In the genomic region with DNA sequence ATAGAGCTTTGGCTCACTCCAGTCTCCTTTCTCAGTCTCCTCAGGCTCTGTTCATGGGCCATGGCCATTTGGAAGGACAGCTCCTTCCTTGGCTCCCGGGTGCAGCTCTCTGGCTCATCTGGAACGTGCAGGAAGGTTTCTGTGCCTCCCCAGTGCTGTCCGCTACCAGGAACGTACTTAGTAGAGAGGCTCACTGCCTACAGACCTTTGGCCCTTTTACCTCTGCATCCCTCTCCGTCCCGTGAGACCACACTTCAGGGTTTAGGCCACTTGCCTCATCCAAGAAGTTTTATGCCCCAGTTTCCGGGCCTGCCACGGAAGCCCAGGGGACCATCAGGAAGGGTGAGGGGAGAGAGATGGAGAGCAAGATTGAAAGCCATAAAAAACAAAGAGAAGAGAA, we compare ENCODE assay signal across 24 cellular contexts. TPM values are rescaled to one million over a fixed set of nuclear protein-coding genes. Genes with fewer than 3 reads are reported as not detected.
DNase-seq lines count a peak whose midpoint lies in the region; ATAC-seq, FAIRE-seq and TF ChIP-seq lines count a peak whose summit lies in the region.
"Had no signal": no experiment of that assay in that cellular context is flagged by ENCODE, and none has a peak within 500 bp of the region (broad histone marks: within the 10 kb centered on the region; RNA-seq: fewer than 3 reads in every experiment).

No MANE protein-coding gene starts in this region.

- H3K36me3 ChIP-seq in HepG2 (replicated peaks in 1 of 2; ENCODE audit: control insufficient read depth in 1 of 2, insufficient read depth in 2 of 2, low read length in 2 of 2) (no peaks in the 10 kb centered on the region), right lobe of liver (no peaks in the 10 kb centered on the region), K562 (ENCODE audit: control insufficient read depth, insufficient read depth, low read length) (no peaks in the 10 kb centered on the region), neural progenitor cell (no peaks in the 10 kb centered on the region), small intestine (ENCODE audit: control insufficient read depth in 2 of 2, insufficient read depth in 2 of 2, low read length in 2 of 2) (no peaks in the 10 kb centered on the region)

- H2AFZ ChIP-seq in HepG2 (ENCODE audit: low read length) (no peak overlapping the region), K562 (ENCODE audit: low read depth, low read length) (peak overlapping the region; percentile 51), neural progenitor cell (replicated peaks) (peak overlapping the region; percentile 64)
- H2AFZ ChIP-seq: GM23248 had no signal

- no TSS peak for BruUV-seq in HepG2 (replicated peaks; lab: Mats Ljungman, UMichigan)
- no TSS peak for BruUV-seq in K562 (replicated peaks; lab: Mats Ljungman, UMichigan)

- TF ChIP-seq RAD21 in HepG2 (CRISPR knock-in tag; IDR thresholded peaks at IDR 0.05) (no peak), K562 (CRISPR knock-in tag; conservative IDR thresholded peaks at IDR 0.05 in 1 of 2, IDR thresholded peaks at IDR 0.05 in 1 of 2) (no peak)

- H3K9me3 Mint-ChIP-seq in neural progenitor cell: peaks cover 4% of the 10 kb centered on the region
- H3K9me3 Mint-ChIP-seq: CD8-positive, alpha-beta T cell had no signal

- H3K27ac Mint-ChIP-seq in neural progenitor cell: no peak overlapping the region
- H3K27ac Mint-ChIP-seq: B cell; CD8-positive, alpha-beta T cell; H9 had no signal

- H3K4me3 ChIP-seq in HepG2 (replicated peaks in 1 of 3; ENCODE audit: insufficient read depth in 1 of 3, low read depth in 2 of 3, low read length in 3 of 3) (peak overlapping the region in 1 of 3 experiments; percentile 25; a peak in 1 of 6 replicates), right lobe of liver (no peak overlapping the region), K562 (no peak overlapping the region), neural progenitor cell (no peak overlapping the region), small intestine (ENCODE audit: low read depth in 1 of 2, low read length in 2 of 2) (no peak overlapping the region)
- H3K4me3 ChIP-seq: GM23248 had no signal

- POLR2A ChIA-PET in HepG2 (lab: Yijun Ruan, JAX) (no interaction called here), K562 (lab: Yijun Ruan, JAX) (interaction anchor here (0.6 kb wide), 1 partner anchor 43 kb away, joined by 3 read pairs; no protein-coding TSS in a partner anchor)

- H3K4me1 ChIP-seq in HepG2 (ENCODE audit: insufficient read depth, low read length) (peaks cover 13% of the 10 kb centered on the region), right lobe of liver (no peaks in the 10 kb centered on the region), K562 (replicated peaks in 1 of 2; ENCODE audit: control insufficient read depth in 2 of 2, insufficient read depth in 2 of 2, low read length in 2 of 2) (no peaks in the 10 kb centered on the region; a peak in 2 of 5 replicates), neural progenitor cell (peaks cover 4% of the 10 kb centered on the region), small intestine (ENCODE audit: control insufficient read depth in 2 of 2, insufficient read depth in 1 of 2, low read depth in 1 of 2, low read length in 1 of 2) (no peaks in the 10 kb centered on the region)
- H3K4me1 ChIP-seq: Caco-2 had no signal

- no peak for TF ChIP-seq EP300 in HepG2 (IDR thresholded peaks at IDR 0.05; ENCODE audit: low read depth in 2 of 2, low read length in 2 of 2)
- TF ChIP-seq EP300 in HepG2 (CRISPR knock-in tag; IDR thresholded peaks at IDR 0.05; ENCODE audit: borderline replicate concordance): no peak
- TF ChIP-seq EP300 in K562 (IDR thresholded peaks at IDR 0.05; ENCODE audit: low read length): no peak

- H3K4me3 Mint-ChIP-seq in neural progenitor cell: no peak overlapping the region
- H3K4me3 Mint-ChIP-seq: B cell; CD8-positive, alpha-beta T cell; H9 had no signal

- in situ Hi-C loops in HepG2 (cut with HindIII; ENCODE audit: extremely low pct_ligation_motif_present, low pct_unique_long_range_greater_than_20kb): no loop called here
- in situ Hi-C loops in K562 (cut with MboI): no loop called here

- TF ChIP-seq CTCF in HepG2 (CRISPR knock-in tag; IDR thresholded peaks at IDR 0.05) (no peak), right lobe of liver (IDR thresholded peaks at IDR 0.05) (no peak), K562 (IDR thresholded peaks at IDR 0.05 in 2 of 3, conservative IDR thresholded peaks at IDR 0.05 in 1 of 3; ENCODE audit: insufficient read depth in 2 of 3, low read depth in 1 of 3, low read length in 3 of 3) (no peak), neural progenitor cell (IDR thresholded peaks at IDR 0.05) (no peak)

- H3K9ac ChIP-seq in HepG2 (ENCODE audit: insufficient read depth, low read depth, low read length) (no peak overlapping the region), K562 (ENCODE audit: insufficient read depth in 1 of 2, low read depth in 2 of 2, low read length in 2 of 2) (no peak overlapping the region; a peak in 1 of 4 replicates), neural progenitor cell (no peak overlapping the region)
- H3K9ac ChIP-seq: GM23248 had no signal

- no peaks in the 10 kb centered on the region; a peak in 1 of 5 replicates for H3K27me3 ChIP-seq in HepG2 (ENCODE audit: control insufficient read depth in 1 of 2, insufficient read depth in 2 of 2, low read length in 2 of 2)
- no peaks in the 10 kb centered on the region for H3K27me3 ChIP-seq in right lobe of liver
- no peaks in the 10 kb centered on the region for H3K27me3 ChIP-seq in K562 (ENCODE audit: control insufficient read depth in 2 of 2, insufficient read depth in 2 of 2, low read length in 2 of 2)
- H3K27me3 ChIP-seq in neural progenitor cell: no peaks in the 10 kb centered on the region
- no peaks in the 10 kb centered on the region for H3K27me3 ChIP-seq in small intestine (ENCODE audit: control insufficient read depth in 2 of 2, insufficient read depth in 2 of 2, low read length in 2 of 2)

- H3K4me1 Mint-ChIP-seq in neural progenitor cell: peaks cover 2% of the 10 kb centered on the region
- H3K4me1 Mint-ChIP-seq: B cell had no signal

- peaks cover 2% of the 10 kb centered on the region for H3K36me3 Mint-ChIP-seq in neural progenitor cell
- H3K36me3 Mint-ChIP-seq: CD8-positive, alpha-beta T cell had no signal

- intact Hi-C loops in HepG2 (cut with micrococcal nuclease; ENCODE audit: unreplicated experiment) (no loop called here), right lobe of liver (cut with DNase I) (no loop called here), K562 (cut with micrococcal nuclease) (loop anchor here (5.0 kb wide), 1 partner anchor 93 kb away; the partner anchor contains the start of gene ATP1B3), sciatic nerve (cut with DNase I) (no loop called here)

- WGBS in HepG2 (ENCODE audit: low lambda C conversion rate): 15% methylated on average over 8 of the region's 8 CpGs
- 62% methylated on average over 4 of the region's 8 CpGs for WGBS in right lobe of liver (ENCODE audit: insufficient coverage, low coverage, low lambda C conversion rate, missing lambda C conversion rate)
- 62% methylated on average over 8 of the region's 8 CpGs for WGBS in K562 (ENCODE audit: insufficient coverage, low coverage, missing lambda C conversion rate)
- WGBS in small intestine, 3 donors: 82 to 87% (median 85%) methylated on average over 8 of the region's 8 CpGs

- H3K9me3 ChIP-seq in HepG2 (ENCODE audit: low read length) (no peaks in the 10 kb centered on the region), right lobe of liver (no peaks in the 10 kb centered on the region), K562 (replicated peaks; ENCODE audit: control insufficient read depth, insufficient read depth, low read depth, low read length) (no peaks in the 10 kb centered on the region), neural progenitor cell (ENCODE audit: low read depth) (no peaks in the 10 kb centered on the region), small intestine (ENCODE audit: control insufficient read depth, low read depth) (no peaks in the 10 kb centered on the region)
- H3K9me3 ChIP-seq: Caco-2 had no signal

- CTCF ChIA-PET in HepG2 (lab: Yijun Ruan, JAX; ENCODE audit: low intra/inter-chr PET ratio, low total read pairs) (no interaction called here), K562 (lab: Yijun Ruan, JAX; ENCODE audit: low intra/inter-chr PET ratio) (no interaction called here)

- TF ChIP-seq POLR2A in HepG2 (IDR thresholded peaks at IDR 0.05; ENCODE audit: insufficient read depth in 1 of 2, low read depth in 2 of 2, low read length in 2 of 2) (no peak), right lobe of liver (IDR thresholded peaks at IDR 0.05) (no peak), K562 (conservative IDR thresholded peaks at IDR 0.05) (no peak)

- no peaks in the 10 kb centered on the region for H3F3A ChIP-seq in neural progenitor cell (ENCODE audit: low read depth)

- no peaks in the 10 kb centered on the region for H4K20me1 ChIP-seq in HepG2 (ENCODE audit: insufficient read depth, low read length)
- no peaks in the 10 kb centered on the region for H4K20me1 ChIP-seq in K562 (replicated peaks; ENCODE audit: control insufficient read depth, insufficient read depth, low read length)
- no peaks in the 10 kb centered on the region for H4K20me1 ChIP-seq in neural progenitor cell (ENCODE audit: low read depth)

- H3K27me3 Mint-ChIP-seq in neural progenitor cell (ENCODE audit: insufficient read depth, low read depth): peaks cover 7% of the 10 kb centered on the region
- H3K27me3 Mint-ChIP-seq: B cell had no signal

- no peaks in the 10 kb centered on the region for H3K9me1 ChIP-seq in K562 (ENCODE audit: control insufficient read depth, insufficient read depth, low read length)

- DNase-seq in HepG2 (ENCODE audit: low spot score) (no peak), right lobe of liver (no peak), K562 (ENCODE audit: extremely low read depth in 1 of 4, low spot score in 3 of 4) (no peak), neural progenitor cell (ENCODE audit: low spot score) (no peak), sciatic nerve (ENCODE audit: low spot score) (no peak), NK-92 (lab: John Stamatoyannopoulos, UW; ENCODE audit: unreplicated experiment) (no peak), NCI-H1105 treated with DMSO at 0.1 percent for 48 hours (lab: John Stamatoyannopoulos, UW) (no peak), small intestine (no peak)
- DNase-seq: C1 segment of cervical spinal cord; Caco-2; CD8-positive, alpha-beta T cell; DMS153; DND-41; GM23248; H9 had no signal

- ATAC-seq in HepG2: peak; percentile 77
- ATAC-seq in right lobe of liver: no peak
- ATAC-seq in K562: no peak
- ATAC-seq in sciatic nerve: peak; percentile 13
- ATAC-seq: CD8-positive, alpha-beta T cell; HCT116 had no signal

- H3K27ac ChIP-seq in HepG2 (ENCODE audit: extremely low read length, insufficient read depth, low read length) (no peak overlapping the region), right lobe of liver (no peak overlapping the region), K562 (ENCODE audit: extremely low read depth, low read depth, low read length) (no peak overlapping the region), neural progenitor cell (no peak overlapping the region), small intestine (ENCODE audit: low read depth in 1 of 2, low read length in 1 of 2) (no peak overlapping the region)
- H3K27ac ChIP-seq: 22Rv1, GM23248 had no signal

- no peak for FAIRE-seq in HepG2 (lab: Jason Lieb, UNC)
- no peak for FAIRE-seq in K562 (lab: Jason Lieb, UNC)
- no peak for FAIRE-seq in small intestine (lab: Jason Lieb, UNC)
- FAIRE-seq: A204.1, G401.6, GM12892, GM19239 had no signal

- H3K79me2 ChIP-seq in HepG2 (ENCODE audit: insufficient read depth, low read length): no peaks in the 10 kb centered on the region
- H3K79me2 ChIP-seq in K562 (ENCODE audit: control insufficient read depth, insufficient read depth, low read length): no peaks in the 10 kb centered on the region
- no peaks in the 10 kb centered on the region for H3K79me2 ChIP-seq in neural progenitor cell (ENCODE audit: low read depth)

- H3K4me2 ChIP-seq in HepG2 (ENCODE audit: low read depth, low read length) (peak overlapping the region; percentile 57), K562 (ENCODE audit: insufficient read depth, low read length) (no peak overlapping the region), neural progenitor cell (no peak overlapping the region)

RNA-seq across cellular contexts. Expression of gene GRK7, which starts 20.9 kb away (rescaled TPM):
- total RNA-seq in HepG2 (2016; rRNA removed; fragmentation: Illumina TruSeq; extraction: Trizol) (not detected in 2 replicates), right lobe of liver (under 1 TPM in 1 of 6 experiments, not detected in 5; 0.06 TPM), K562 (2014; rRNA removed) (not detected in 2 replicates), K562 (2014; rRNA removed; fragmentation: Illumina TruSeq; extraction: Trizol) (0.04 TPM in 1 of 2 replicates, not detected in the other), K562 (2015; rRNA removed; fragmentation: Illumina TruSeq; extraction: Trizol) (0.08 TPM in 1 of 2 replicates, not detected in the other), K562 (2021) (0.04 TPM in 1 of 2 replicates, not detected in the other), neural progenitor cell (ENCODE audit: low replicate concordance) (0.03 TPM in 1 of 2 replicates, not detected in the other), sciatic nerve (not detected)
- total RNA-seq in HepG2 (2016; cell fraction: cytosol; rRNA removed; fragmentation: Illumina TruSeq; extraction: Trizol; ENCODE audit: low read depth): not detected in 2 replicates
- not detected in 2 replicates for total RNA-seq in HepG2 (2016; cell fraction: insoluble cytoplasmic fraction; rRNA removed; fragmentation: Illumina TruSeq; extraction: Trizol)
- total RNA-seq in HepG2 (2016; cell fraction: membrane; rRNA removed; fragmentation: Illumina TruSeq; extraction: Trizol): not detected in 2 replicates
- total RNA-seq in HepG2 (2016; cell fraction: nucleus; rRNA removed; fragmentation: Illumina TruSeq; extraction: Trizol): not detected in 2 replicates
- polyA plus RNA-seq in HepG2 (2011; rRNA removed) (not detected in 2 replicates), K562 (2011; rRNA removed) (not detected in 2 replicates), K562 (2014; fragmentation: Illumina TruSeq; extraction: Trizol) (0.07 TPM in 1 of 2 replicates, not detected in the other), K562 (2014; fragmentation: Nextera tagmentation; extraction: Ambion mirVana) (under 1 TPM; 0.01 TPM), K562 (2014; rRNA removed) (0.04 and 0.08 TPM in 2 replicates), small intestine (not detected)
- polyA plus RNA-seq in HepG2 (2011; cell fraction: cytosol; rRNA removed): not detected in 2 replicates
- not detected in 2 replicates for polyA plus RNA-seq in HepG2 (2011; cell fraction: nucleus; rRNA removed)
- polyA plus RNA-seq in HepG2 (2012): not detected in 2 replicates
- not detected in 2 replicates for polyA plus RNA-seq in HepG2 (2016; cell fraction: cytosol; fragmentation: Illumina TruSeq; extraction: Trizol; ENCODE audit: low read depth)
- not detected in 2 replicates for polyA plus RNA-seq in HepG2 (2016; cell fraction: insoluble cytoplasmic fraction; fragmentation: Illumina TruSeq; extraction: Trizol; ENCODE audit: low read depth)
- polyA plus RNA-seq in HepG2 (2016; cell fraction: membrane; fragmentation: Illumina TruSeq; extraction: Trizol; ENCODE audit: low read depth): not detected in 2 replicates
- not detected in 2 replicates for polyA plus RNA-seq in HepG2 (2016; cell fraction: nucleus; fragmentation: Illumina TruSeq; extraction: Trizol; ENCODE audit: insufficient read depth, low read depth)
- 0.05 TPM in 1 of 2 replicates, not detected in the other for polyA minus RNA-seq in HepG2 (2011; rRNA and poly(A)+ RNA removed; ENCODE audit: low replicate concordance)
- not detected in 2 replicates for polyA minus RNA-seq in HepG2 (2011; cell fraction: cytosol; rRNA and poly(A)+ RNA removed)
- not detected in 2 replicates for polyA minus RNA-seq in HepG2 (2011; cell fraction: nucleus; rRNA and poly(A)+ RNA removed)
- not detected in 2 replicates for total RNA-seq in K562 (2011; cell fraction: chromatin; rRNA removed; ENCODE audit: low replicate concordance)
- total RNA-seq in K562 (2011; cell fraction: nucleolus; rRNA removed): 0.17 TPM in 1 of 2 replicates, not detected in the other
- total RNA-seq in K562 (2011; cell fraction: nucleoplasm; rRNA removed): not detected in 2 replicates
- polyA plus RNA-seq in K562 (2011; cell fraction: cytosol; rRNA removed): not detected in 2 replicates
- 0.07 TPM in 1 of 2 replicates, not detected in the other for polyA plus RNA-seq in K562 (2011; cell fraction: nucleus; rRNA removed)
- polyA plus RNA-seq in K562 (2012): 0.04 TPM in 1 of 2 replicates, not detected in the other
- polyA minus RNA-seq in K562 (2011; rRNA and poly(A)+ RNA removed): 0.06 TPM in 1 of 2 replicates, not detected in the other
- not detected in 2 replicates for polyA minus RNA-seq in K562 (2011; cell fraction: cytosol; rRNA and poly(A)+ RNA removed)
- polyA minus RNA-seq in K562 (2011; cell fraction: nucleus; rRNA and poly(A)+ RNA removed): not detected in 2 replicates
- total RNA-seq: B cell, Caco-2, GM23248, H4, H9 had no signal
- polyA plus RNA-seq: AG04450, GM23248 had no signal

RNA-seq across cellular contexts. Expression of gene RNF7, which starts 46.0 kb away (rescaled TPM):
- total RNA-seq in HepG2 (2016; rRNA removed; fragmentation: Illumina TruSeq; extraction: Trizol): 94.7 and 102 TPM in 2 replicates
- 237 and 254 TPM in 2 replicates for total RNA-seq in HepG2 (2016; cell fraction: cytosol; rRNA removed; fragmentation: Illumina TruSeq; extraction: Trizol; ENCODE audit: low read depth)
- 97.5 and 99.9 TPM in 2 replicates for total RNA-seq in HepG2 (2016; cell fraction: insoluble cytoplasmic fraction; rRNA removed; fragmentation: Illumina TruSeq; extraction: Trizol)
- total RNA-seq in HepG2 (2016; cell fraction: membrane; rRNA removed; fragmentation: Illumina TruSeq; extraction: Trizol): 254 and 267 TPM in 2 replicates
- total RNA-seq in HepG2 (2016; cell fraction: nucleus; rRNA removed; fragmentation: Illumina TruSeq; extraction: Trizol): 38.0 and 46.0 TPM in 2 replicates
- 51.6 and 66.4 TPM in 2 replicates for polyA plus RNA-seq in HepG2 (2011; rRNA removed)
- polyA plus RNA-seq in HepG2 (2011; cell fraction: cytosol; rRNA removed): 79.3 and 107 TPM in 2 replicates
- 10.7 and 18.5 TPM in 2 replicates for polyA plus RNA-seq in HepG2 (2011; cell fraction: nucleus; rRNA removed)
- polyA plus RNA-seq in HepG2 (2012): 84.0 and 95.6 TPM in 2 replicates
- polyA plus RNA-seq in HepG2 (2016; cell fraction: cytosol; fragmentation: Illumina TruSeq; extraction: Trizol; ENCODE audit: low read depth): 355 and 363 TPM in 2 replicates
- 109 and 111 TPM in 2 replicates for polyA plus RNA-seq in HepG2 (2016; cell fraction: insoluble cytoplasmic fraction; fragmentation: Illumina TruSeq; extraction: Trizol; ENCODE audit: low read depth)
- polyA plus RNA-seq in HepG2 (2016; cell fraction: membrane; fragmentation: Illumina TruSeq; extraction: Trizol; ENCODE audit: low read depth): 266 and 280 TPM in 2 replicates
- 65.3 and 74.1 TPM in 2 replicates for polyA plus RNA-seq in HepG2 (2016; cell fraction: nucleus; fragmentation: Illumina TruSeq; extraction: Trizol; ENCODE audit: insufficient read depth, low read depth)
- 16.0 and 16.9 TPM in 2 replicates for polyA minus RNA-seq in HepG2 (2011; rRNA and poly(A)+ RNA removed; ENCODE audit: low replicate concordance)
- 12.8 and 20.9 TPM in 2 replicates for polyA minus RNA-seq in HepG2 (2011; cell fraction: cytosol; rRNA and poly(A)+ RNA removed)
- polyA minus RNA-seq in HepG2 (2011; cell fraction: nucleus; rRNA and poly(A)+ RNA removed): 13.5 and 25.4 TPM in 2 replicates
- total RNA-seq in right lobe of liver: 10 to 100 TPM; 31.0 to 41.1 (median 34.2) TPM
- 14.2 and 22.7 TPM in 2 replicates for total RNA-seq in K562 (2011; cell fraction: chromatin; rRNA removed; ENCODE audit: low replicate concordance)
- 17.0 TPM in 2 replicates for total RNA-seq in K562 (2011; cell fraction: nucleolus; rRNA removed)
- total RNA-seq in K562 (2011; cell fraction: nucleoplasm; rRNA removed): 28.5 and 47.3 TPM in 2 replicates
- total RNA-seq in K562 (2014; rRNA removed): 34.7 and 38.8 TPM in 2 replicates
- 80.0 and 80.5 TPM in 2 replicates for total RNA-seq in K562 (2014; rRNA removed; fragmentation: Illumina TruSeq; extraction: Trizol)
- 69.1 and 77.9 TPM in 2 replicates for total RNA-seq in K562 (2015; rRNA removed; fragmentation: Illumina TruSeq; extraction: Trizol)
- 94.5 and 96.7 TPM in 2 replicates for total RNA-seq in K562 (2021)
- 74.7 and 111 TPM in 2 replicates for polyA plus RNA-seq in K562 (2011; rRNA removed)
- 51.2 and 88.5 TPM in 2 replicates for polyA plus RNA-seq in K562 (2011; cell fraction: cytosol; rRNA removed)
- polyA plus RNA-seq in K562 (2011; cell fraction: nucleus; rRNA removed): 23.4 and 45.3 TPM in 2 replicates
- 77.6 and 88.6 TPM in 2 replicates for polyA plus RNA-seq in K562 (2012)
- polyA plus RNA-seq in K562 (2014; fragmentation: Illumina TruSeq; extraction: Trizol): 65.0 and 68.9 TPM in 2 replicates
- polyA plus RNA-seq in K562 (2014; fragmentation: Nextera tagmentation; extraction: Ambion mirVana): 100 to 1,000 TPM; 112 to 133 TPM
- polyA plus RNA-seq in K562 (2014; rRNA removed): 74.5 and 81.9 TPM in 2 replicates
- 23.4 and 27.3 TPM in 2 replicates for polyA minus RNA-seq in K562 (2011; rRNA and poly(A)+ RNA removed)
- polyA minus RNA-seq in K562 (2011; cell fraction: cytosol; rRNA and poly(A)+ RNA removed): 15.2 and 27.5 TPM in 2 replicates
- 10.0 and 19.7 TPM in 2 replicates for polyA minus RNA-seq in K562 (2011; cell fraction: nucleus; rRNA and poly(A)+ RNA removed)
- total RNA-seq in neural progenitor cell (ENCODE audit: low replicate concordance): 105 and 114 TPM in 2 replicates
- total RNA-seq in sciatic nerve: 62.8 TPM
- 100 to 1,000 TPM; 120 to 260 (median 208) TPM for polyA plus RNA-seq in small intestine

Comparison
In these comparisons a context has a peak if more than half of its experiments do, and no peak if none do; other contexts are left out.
1. ATAC-seq: peak in HepG2 (single experiment) and sciatic nerve (single experiment); none in right lobe of liver (0 of 4) and K562 (single experiment).